ENCODE assay signal across 31 cellular contexts in the genomic region with DNA sequence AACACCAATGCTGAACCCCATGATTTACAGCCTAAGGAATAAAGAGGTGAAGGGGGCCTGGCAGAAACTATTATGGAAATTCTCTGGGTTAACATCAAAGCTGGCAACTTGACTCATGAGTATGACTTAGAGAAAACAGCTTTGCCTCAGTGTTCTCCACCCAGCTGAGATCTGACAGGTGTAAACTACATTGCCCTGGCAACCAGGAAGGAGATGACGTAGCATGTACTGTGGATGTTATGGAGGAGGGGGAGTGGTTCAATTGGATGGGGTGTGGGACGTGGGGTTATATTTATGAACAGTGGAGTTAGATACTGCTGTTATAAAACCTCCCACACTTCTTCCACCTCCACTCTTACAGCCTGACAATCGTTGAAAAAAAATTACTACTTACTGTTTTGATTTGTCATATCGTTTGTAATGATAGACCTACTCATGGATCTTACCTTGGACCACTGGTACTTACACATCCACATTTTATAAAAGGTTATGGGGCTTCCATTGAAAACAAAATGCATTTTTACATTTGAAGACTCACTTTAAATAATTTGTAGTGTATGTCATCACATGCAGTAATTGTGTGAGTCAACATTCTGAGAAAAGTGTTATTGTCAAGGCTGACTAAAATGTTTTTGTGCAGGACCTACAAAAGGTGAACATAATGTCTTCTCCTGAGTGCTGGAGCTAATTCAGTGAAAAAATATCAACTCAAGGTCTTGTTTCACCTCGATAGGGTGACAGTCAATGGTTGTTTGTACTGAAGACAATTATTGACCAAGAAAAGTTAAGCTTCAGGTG. TPM values are rescaled to one million over a fixed set of nuclear protein-coding genes. Genes with fewer than 3 reads are reported as not detected.
"Had no signal": no experiment of that assay in that cellular context is flagged by ENCODE, and none has a peak within 500 bp of the region (broad histone marks: within the 10 kb centered on the region; RNA-seq: fewer than 3 reads in every experiment).

No MANE protein-coding gene starts in this region.

- H3K4me3 Mint-ChIP-seq: activated naive CD8-positive, alpha-beta T cell treated with anti-CD3 and anti-CD28 coated beads, Interleukin-2, amount 50 U/mL, for 24 hours; brain; memory B cell; stimulated activated naive B cell treated with anti-CD40 and anti-IgM and Interleukin-4, amounts not matched to agents 10 μg/mL and 1 μg/mL and 100 μg/mL, for 72 hours had no signal

- H3K27ac Mint-ChIP-seq: activated naive CD8-positive, alpha-beta T cell treated with anti-CD3 and anti-CD28 coated beads, Interleukin-2, amount 50 U/mL, for 24 hours; brain; memory B cell; stimulated activated naive B cell treated with anti-CD40 and anti-IgM and Interleukin-4, amounts not matched to agents 10 μg/mL and 1 μg/mL and 100 μg/mL, for 72 hours had no signal

- FAIRE-seq: small intestine, TTC549 had no signal

- H3K36me3 ChIP-seq: right lobe of liver, uterus, WERI-Rb-1 had no signal

- H3K27ac ChIP-seq: right lobe of liver, uterus, WERI-Rb-1 had no signal

- H3K4me3 ChIP-seq: right lobe of liver, uterus had no signal

- H3K4me1 Mint-ChIP-seq: activated naive CD8-positive, alpha-beta T cell treated with anti-CD3 and anti-CD28 coated beads, Interleukin-2, amount 50 U/mL, for 24 hours; brain; memory B cell; stimulated activated naive B cell treated with anti-CD40 and anti-IgM and Interleukin-4, amounts not matched to agents 10 μg/mL and 1 μg/mL and 100 μg/mL, for 72 hours had no signal

- H3K9me3 Mint-ChIP-seq: activated naive CD8-positive, alpha-beta T cell treated with anti-CD3 and anti-CD28 coated beads, Interleukin-2, amount 50 U/mL, for 24 hours; brain; memory B cell; stimulated activated naive B cell treated with anti-CD40 and anti-IgM and Interleukin-4, amounts not matched to agents 10 μg/mL and 1 μg/mL and 100 μg/mL, for 72 hours had no signal

- H3K9me3 ChIP-seq: right lobe of liver, uterus had no signal

- ATAC-seq: activated naive CD8-positive, alpha-beta T cell treated with anti-CD3 and anti-CD28 coated beads, Interleukin-2, amount 50 U/mL, for 24 hours; right lobe of liver; stimulated activated naive B cell treated with anti-CD40 and anti-IgM and Interleukin-4, amounts not matched to agents 10 μg/mL and 1 μg/mL and 100 μg/mL, for 72 hours had no signal

- H3K4me1 ChIP-seq: right lobe of liver, uterus had no signal

- H3K27me3 ChIP-seq: right lobe of liver, uterus had no signal

- H3K36me3 Mint-ChIP-seq: brain; memory B cell; stimulated activated naive B cell treated with anti-CD40 and anti-IgM and Interleukin-4, amounts not matched to agents 10 μg/mL and 1 μg/mL and 100 μg/mL, for 72 hours had no signal

- DNase-seq: activated CD4-positive, alpha-beta T cell treated with anti-CD3 and anti-CD28 coated beads for 4 hours; activated CD4-positive, alpha-beta T cell treated with anti-CD3 and anti-CD28 coated beads, Interleukin-2, amount 50 U/mL, for 48 hours; activated CD8-positive, alpha-beta memory T cell treated with anti-CD3 and anti-CD28 coated beads, Interleukin-2, amount 50 U/mL, for 48 hours; activated gamma-delta T cell; activated naive CD4-positive, alpha-beta T cell treated with anti-CD3 and anti-CD28 coated beads, Interleukin-2, amount 50 U/mL, for 16 hours; activated naive CD8-positive, alpha-beta T cell treated with anti-CD3 and anti-CD28 coated beads, Interleukin-2, amount 50 U/mL, for 24 hours; activated T-cell treated with anti-CD3 and anti-CD28 coated beads, Interleukin-2, amount 50 U/mL, for 48 hours; central memory CD4-positive, alpha-beta T cell; dermis blood vessel endothelial cell; effector CD8-positive, alpha-beta T cell; foreskin melanocyte; glutamatergic neuron; hippocampal formation; occipital lobe; right lobe of liver; small intestine; stimulated activated CD4-positive, alpha-beta T cell treated with anti-CD3 and anti-CD28 coated beads, Interleukin-15, amount 100 ng/mL, for 24 hours; stimulated activated naive B cell treated with anti-CD40 and anti-IgM and Interleukin-4, amounts not matched to agents 10 μg/mL and 1 μg/mL and 100 μg/mL, for 72 hours; T-helper 1 cell; trophoblast cell; uterus; WERI-Rb-1 had no signal

RNA-seq across cellular contexts. Expression of a gene that starts 6.4 kb away (rescaled TPM):
- total RNA-seq: activated CD8-positive, alpha-beta memory T cell treated with anti-CD3 and anti-CD28 coated beads for 36 hours; dermis blood vessel endothelial cell; occipital lobe; right lobe of liver; uterus had no signal
- polyA plus RNA-seq: esophagus, liver, neural cell, small intestine had no signal

RNA-seq across cellular contexts. Expression of a gene that starts 26.0 kb away (rescaled TPM):
- total RNA-seq: activated CD8-positive, alpha-beta memory T cell treated with anti-CD3 and anti-CD28 coated beads for 36 hours; dermis blood vessel endothelial cell; liver; mononuclear cell; occipital lobe; right lobe of liver; temporal lobe; uterus had no signal
- polyA plus RNA-seq: esophagus, liver, neural cell, small intestine had no signal

RNA-seq across cellular contexts. Expression of a gene that starts 39.1 kb away (rescaled TPM):
- total RNA-seq: activated CD8-positive, alpha-beta memory T cell treated with anti-CD3 and anti-CD28 coated beads for 36 hours; dermis blood vessel endothelial cell; occipital lobe; right lobe of liver; temporal lobe; uterus had no signal
- polyA plus RNA-seq: esophagus, liver, neural cell, small intestine had no signal
